ENCODE assay signal across 11 cellular contexts in genomic region chr5:126846756-126847155, GRCh38.
DNase-seq lines count a peak whose midpoint lies in the region; ATAC-seq, FAIRE-seq and TF ChIP-seq lines count a peak whose summit lies in the region.
"Had no signal": no experiment of that assay in that cellular context is flagged by ENCODE, and none has a peak within 500 bp of the region (broad histone marks: within the 10 kb centered on the region; RNA-seq: fewer than 3 reads in every experiment).

No MANE protein-coding gene starts in this region.

- no peak overlapping the region for H3K4me3 Mint-ChIP-seq in CD8-positive, alpha-beta T cell

- intact Hi-C loops in CD8-positive, alpha-beta T cell (cut with DNase I, micrococcal nuclease) = loop anchor here in 1 of 2 experiments (5.0 kb wide), 3 partner anchors 69 to 244 kb away; partner anchors contain the start of genes LMNB1 and PHAX
- intact Hi-C loops in kidney (cut with DNase I) = no loop called here

- H3K36me3 Mint-ChIP-seq in CD8-positive, alpha-beta T cell = no peaks in the 10 kb centered on the region

- peak overlapping the region; percentile 95 for H3K27ac Mint-ChIP-seq in CD8-positive, alpha-beta T cell

- peaks cover 23% of the 10 kb centered on the region for H3K4me1 ChIP-seq in CD8-positive, alpha-beta T cell (ENCODE audit: insufficient read depth, low read length)
- peaks cover 35% of the 10 kb centered on the region for H3K4me1 ChIP-seq in osteoblast (ENCODE audit: insufficient read depth, low read length)
- no peaks in the 10 kb centered on the region for H3K4me1 ChIP-seq in kidney (ENCODE audit: control insufficient read depth in 1 of 2, insufficient read depth in 1 of 2, low read depth in 1 of 2, low read length in 2 of 2)

- in situ Hi-C loops in brain microvascular endothelial cell (cut with HindIII; ENCODE audit: low pct_ligation_motif_present, low sequenced_read_pairs) = no loop called here

- H3K36me3 ChIP-seq in CD8-positive, alpha-beta T cell (ENCODE audit: insufficient read depth, low read length) = no peaks in the 10 kb centered on the region
- H3K36me3 ChIP-seq in osteoblast (ENCODE audit: insufficient read depth, low read length) (no peaks in the 10 kb centered on the region), kidney (ENCODE audit: control insufficient read depth in 1 of 2, insufficient read depth in 2 of 2, low read length in 2 of 2) (no peaks in the 10 kb centered on the region), brain microvascular endothelial cell (replicated peaks) (no peaks in the 10 kb centered on the region)

- no peak overlapping the region for H3K9ac ChIP-seq in kidney (ENCODE audit: low read length in 2 of 2)

- H3K4me1 Mint-ChIP-seq in CD8-positive, alpha-beta T cell (ENCODE audit: low read depth) = peaks cover 55% of the 10 kb centered on the region

- H3K27ac ChIP-seq in CD8-positive, alpha-beta T cell (ENCODE audit: low read depth, low read length) = no peak overlapping the region
- H3K27ac ChIP-seq in osteoblast (ENCODE audit: low read depth, low read length) = no peak overlapping the region
- no peak overlapping the region for H3K27ac ChIP-seq in kidney (ENCODE audit: low read depth in 2 of 2, low read length in 2 of 2)
- H3K27ac ChIP-seq in brain microvascular endothelial cell = no peak overlapping the region

- H3K79me2 ChIP-seq in osteoblast (ENCODE audit: insufficient read depth, low read length) = no peaks in the 10 kb centered on the region

- no peaks in the 10 kb centered on the region for H3K9me3 ChIP-seq in CD8-positive, alpha-beta T cell (ENCODE audit: low read length)
- H3K9me3 ChIP-seq in osteoblast (ENCODE audit: low read depth, low read length) (no peaks in the 10 kb centered on the region), kidney (ENCODE audit: control insufficient read depth in 1 of 2, low read length in 2 of 2) (no peaks in the 10 kb centered on the region)

- FAIRE-seq in kidney (lab: Jason Lieb, UNC) = no peak

- CTCF ChIA-PET in CD8-positive, alpha-beta T cell (lab: Charles Lee) = no interaction called here

- no peak for TF ChIP-seq CTCF in CD8-positive, alpha-beta T cell (IDR thresholded peaks at IDR 0.05)
- TF ChIP-seq CTCF in fibroblast of the aortic adventitia (IDR thresholded peaks at IDR 0.05; ENCODE audit: insufficient read depth, low read length) (no peak), osteoblast (IDR thresholded peaks at IDR 0.05; ENCODE audit: extremely low read depth, low read depth, low read length) (no peak), kidney (IDR thresholded peaks at IDR 0.05; ENCODE audit: borderline replicate concordance, extremely low read depth, insufficient read depth) (no peak), brain microvascular endothelial cell (IDR thresholded peaks at IDR 0.05; ENCODE audit: low read depth, low read length, missing control alignments) (no peak)

- no peaks in the 10 kb centered on the region for H3K9me3 Mint-ChIP-seq in CD8-positive, alpha-beta T cell

- H2AFZ ChIP-seq in osteoblast (ENCODE audit: low read length) = peak overlapping the region; percentile 71

- no peaks in the 10 kb centered on the region for H3K27me3 Mint-ChIP-seq in CD8-positive, alpha-beta T cell (ENCODE audit: low read depth)

- peak overlapping the region; percentile 45 for H3K4me2 ChIP-seq in osteoblast (ENCODE audit: insufficient read depth, low read length)

- DNase-seq in CD8-positive, alpha-beta T cell = no peak
- DNase-seq in NCI-H69 (lab: John Stamatoyannopoulos, UW) (peak; percentile 24), fibroblast of the aortic adventitia (ENCODE audit: low read depth) (peak; percentile 20), osteoblast (ENCODE audit: insufficient read length, low spot score, missing footprints) (no peak), kidney (no peak), brain microvascular endothelial cell (no peak), ureter (ENCODE audit: low spot score) (no peak)
- DNase-seq in effector CD8-positive, alpha-beta T cell (lab: John Stamatoyannopoulos, UW) = no peak
- DNase-seq: NCI-H2081, T-helper 9 cell had no signal

- ATAC-seq in CD8-positive, alpha-beta T cell = no peak

- no peaks in the 10 kb centered on the region for H4K20me1 ChIP-seq in osteoblast (ENCODE audit: insufficient read depth, low read length)

- POLR2A ChIA-PET in CD8-positive, alpha-beta T cell (lab: Charles Lee) = interaction anchor here (2.6 kb wide), 1 partner anchor 69 kb away, joined by 8 read pairs; no protein-coding TSS in a partner anchor

- H3K4me3 ChIP-seq in CD8-positive, alpha-beta T cell (ENCODE audit: low read depth, low read length) = no peak overlapping the region
- H3K4me3 ChIP-seq in fibroblast of the aortic adventitia (ENCODE audit: low read depth, low read length) (peak overlapping the region; percentile 10), osteoblast (ENCODE audit: insufficient read depth, low read length) (peak overlapping the region; percentile 1), kidney (ENCODE audit: low read length in 2 of 2) (no peak overlapping the region), brain microvascular endothelial cell (ENCODE audit: low read depth, low read length) (no peak overlapping the region)
- H3K4me3 ChIP-seq: lung had no signal

- no peaks in the 10 kb centered on the region for H3K27me3 ChIP-seq in CD8-positive, alpha-beta T cell (ENCODE audit: insufficient read depth, low read length)
- H3K27me3 ChIP-seq in osteoblast (ENCODE audit: insufficient read depth, low read length) = no peaks in the 10 kb centered on the region
- H3K27me3 ChIP-seq in brain microvascular endothelial cell (replicated peaks) = no peaks in the 10 kb centered on the region

Comparison
In these comparisons a context has a peak if more than half of its experiments do, and no peak if none do; other contexts are left out.
1. DNase-seq: peak in NCI-H69 (single experiment) and fibroblast of the aortic adventitia (single experiment); none in CD8-positive, alpha-beta T cell (0 of 7), osteoblast (single experiment), kidney (single experiment), brain microvascular endothelial cell (single experiment), ureter (single experiment) and effector CD8-positive, alpha-beta T cell (single experiment).
2. H3K4me3 ChIP-seq: peak in fibroblast of the aortic adventitia (single experiment) and osteoblast (single experiment); none in CD8-positive, alpha-beta T cell (single experiment), kidney (0 of 2) and brain microvascular endothelial cell (single experiment).